23 cellular contexts compared by ENCODE assay signal in the genomic region with DNA sequence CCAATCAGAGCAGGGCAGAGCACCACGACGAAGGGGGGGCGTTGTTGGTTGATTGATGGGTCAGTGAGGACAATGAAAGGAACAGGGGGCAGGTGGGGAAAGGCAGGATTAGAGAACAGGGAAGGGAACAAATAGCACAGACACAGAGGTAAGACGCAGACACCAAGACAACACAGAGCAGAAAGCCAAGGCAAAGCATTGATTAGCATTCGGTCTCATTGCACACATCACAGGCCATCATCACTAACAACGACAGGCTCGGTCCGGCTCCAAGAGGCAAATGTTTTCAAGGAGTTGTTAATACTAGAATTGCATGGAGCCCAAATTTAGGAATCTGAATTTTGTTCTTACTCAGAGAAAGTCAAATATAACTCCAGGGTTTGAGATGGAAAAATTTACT. TPM values are rescaled to one million over a fixed set of nuclear protein-coding genes. Genes with fewer than 3 reads are reported as not detected.
DNase-seq lines count a peak whose midpoint lies in the region; ATAC-seq and TF ChIP-seq lines count a peak whose summit lies in the region.
"Had no signal": no experiment of that assay in that cellular context is flagged by ENCODE, and none has a peak within 500 bp of the region (broad histone marks: within the 10 kb centered on the region; RNA-seq: fewer than 3 reads in every experiment).

No MANE protein-coding gene starts in this region.

- no peaks in the 10 kb centered on the region for H4K20me1 ChIP-seq in H9 (ENCODE audit: control insufficient read depth, insufficient read depth, insufficient read length)

- H3K9me3 Mint-ChIP-seq in activated naive CD4-positive, alpha-beta T cell treated with anti-CD3 and anti-CD28 coated beads for 36 hours = no peaks in the 10 kb centered on the region
- no peaks in the 10 kb centered on the region for H3K9me3 Mint-ChIP-seq in activated naive CD4-positive, alpha-beta T cell treated with anti-CD3 and anti-CD28 coated beads, Interleukin-2, amount 50 U/mL, for 72 hours
- H3K9me3 Mint-ChIP-seq in H9 (no peaks in the 10 kb centered on the region), neural crest cell (no peaks in the 10 kb centered on the region)
- H3K9me3 Mint-ChIP-seq in dendritic cell treated with granulocyte-macrophage colony-stimulating factor and Interleukin-4, amounts not matched to agents 40 ng/mL and 50 ng/mL, for 4 days = no peaks in the 10 kb centered on the region

- no peaks in the 10 kb centered on the region for H3K23me2 ChIP-seq in H9 (ENCODE audit: insufficient read length, low read depth, low read length, poor library complexity, severe bottlenecking)

- H3K27ac ChIP-seq in H9 (ENCODE audit: insufficient read length, low read depth, low read length) (no peak overlapping the region), gastroesophageal sphincter (peak overlapping the region in 1 of 4 donors; percentile 5)
- H3K27ac ChIP-seq: KMS-11, Peyer's patch, SJCRH30 had no signal

- H3K4me3 ChIP-seq in gastroesophageal sphincter = no peak overlapping the region
- H3K4me3 ChIP-seq: Peyer's patch, SJCRH30 had no signal

- no CpG with 5 or more reads among the region's 8 CpGs for WGBS in H9 (ENCODE audit: extremely low coverage, insufficient read length, low lambda C conversion rate)
- 83 to 87% methylated on average over 8 of the region's 8 CpGs for WGBS in gastroesophageal sphincter (ENCODE audit: low coverage in 1 of 2), 2 donors

- H3K14ac ChIP-seq in H9 (ENCODE audit: insufficient read depth, low read length) = no peak overlapping the region

- H3K79me1 ChIP-seq in H9 (ENCODE audit: insufficient read depth, low read depth, low read length, poor library complexity, severe bottlenecking) = no peaks in the 10 kb centered on the region

- H3K36me3 ChIP-seq in gastroesophageal sphincter = peaks cover 0 to 84% of the 10 kb centered on the region in 2 donors

- no peaks in the 10 kb centered on the region for H3K79me2 ChIP-seq in H9 (ENCODE audit: insufficient read depth, low read length)

- TF ChIP-seq POLR2A in gastroesophageal sphincter (IDR thresholded peaks at IDR 0.05) = no peak

- no peak for DNase-seq in activated naive CD4-positive, alpha-beta T cell treated with anti-CD3 and anti-CD28 coated beads for 36 hours
- no peak for DNase-seq in activated naive CD4-positive, alpha-beta T cell treated with anti-CD3 and anti-CD28 coated beads, Interleukin-2, amount 50 U/mL, for 72 hours (ENCODE audit: low spot score in 2 of 2)
- DNase-seq in H9 (no peak), neural crest cell (ENCODE audit: low read depth, low spot score) (no peak), DMS53 treated with DMSO at 0.1 percent for 48 hours (lab: John Stamatoyannopoulos, UW; ENCODE audit: unreplicated experiment) (no peak), NCI-H1417 (lab: John Stamatoyannopoulos, UW) (no peak)
- DNase-seq: AML-193; C1 segment of cervical spinal cord; DMS53; EL; GF-D8; NCI-H1092 treated with DMSO at 0.1 percent for 48 hours; NCI-H2081; NCI-H2171; NCI-H345; NCI-H524; NCI-H774; NK-92 treated with Interleukin-12 subunit alpha and Interleukin-12 subunit beta, amount 100 ng/mL, for 24 hours; SJCRH30 had no signal

- no peak overlapping the region for H3K23ac ChIP-seq in H9 (ENCODE audit: insufficient read length, low read depth, low read length)

- H3K27me3 ChIP-seq in H9 (ENCODE audit: insufficient read depth, low read length) (no peaks in the 10 kb centered on the region), gastroesophageal sphincter (no peaks in the 10 kb centered on the region)
- H3K27me3 ChIP-seq: Peyer's patch, SJCRH30 had no signal

- no peak for TF ChIP-seq CTCF in H9 (conservative IDR thresholded peaks at IDR 0.05)
- no peak for TF ChIP-seq CTCF in neural crest cell (conservative IDR thresholded peaks at IDR 0.05)
- TF ChIP-seq CTCF in gastroesophageal sphincter (IDR thresholded peaks at IDR 0.05) = no peak

- H2AFZ ChIP-seq in H9 (ENCODE audit: low read length) = no peak overlapping the region

- H3K9ac ChIP-seq in H9 (ENCODE audit: extremely low read depth, insufficient read length, low read length) = no peak overlapping the region
- H3K9ac ChIP-seq: KMS-11 had no signal

- CTCF ChIA-PET in activated naive CD4-positive, alpha-beta T cell treated with anti-CD3 and anti-CD28 coated beads for 36 hours (lab: Charles Lee) = interaction anchor here (0.6 kb wide), 1 partner anchor 73 kb away, joined by 4 read pairs; no protein-coding TSS in a partner anchor

- H2AK5ac ChIP-seq in H9 (ENCODE audit: insufficient read length, low read length) = no peak overlapping the region

- H3K4me2 ChIP-seq in H9 (ENCODE audit: insufficient read depth, insufficient read length, low read length) = no peak overlapping the region
- H3K4me2 ChIP-seq: KMS-11 had no signal

- no peak overlapping the region for H3K4me3 Mint-ChIP-seq in activated naive CD4-positive, alpha-beta T cell treated with anti-CD3 and anti-CD28 coated beads for 36 hours
- H3K4me3 Mint-ChIP-seq in H9 = no peak overlapping the region
- H3K4me3 Mint-ChIP-seq in dendritic cell treated with granulocyte-macrophage colony-stimulating factor and Interleukin-4, amounts not matched to agents 40 ng/mL and 50 ng/mL, for 4 days = no peak overlapping the region
- no peak overlapping the region for H3K4me3 Mint-ChIP-seq in neural crest cell

- no peak overlapping the region for H2BK15ac ChIP-seq in H9 (ENCODE audit: low read depth, low read length)

- H3T11ph ChIP-seq in H9 (ENCODE audit: low read length) = no peak overlapping the region

- H3K56ac ChIP-seq in H9 (ENCODE audit: insufficient read length, low read depth, low read length) = no peak overlapping the region

- H2BK5ac ChIP-seq in H9 (ENCODE audit: insufficient read length, low read length) = no peak overlapping the region

- no peaks in the 10 kb centered on the region for H3K9me3 ChIP-seq in H9 (ENCODE audit: control insufficient read depth, low read depth, low read length)
- H3K9me3 ChIP-seq in gastroesophageal sphincter = no peaks in the 10 kb centered on the region
- H3K9me3 ChIP-seq: Peyer's patch, SJCRH30 had no signal

- H3K18ac ChIP-seq in H9 (ENCODE audit: insufficient read length, low read depth, low read length) = no peak overlapping the region

- H2BK12ac ChIP-seq in H9 (ENCODE audit: insufficient read length, low read depth, low read length) = no peak overlapping the region

- H2BK120ac ChIP-seq in H9 (ENCODE audit: low read depth, low read length, poor library complexity, severe bottlenecking) = no peak overlapping the region

- intact Hi-C loops in activated naive CD4-positive, alpha-beta T cell treated with anti-CD3 and anti-CD28 coated beads for 36 hours (cut with micrococcal nuclease) = no loop called here
- intact Hi-C loops in dendritic cell treated with granulocyte-macrophage colony-stimulating factor and Interleukin-4, amounts not matched to agents 40 ng/mL and 50 ng/mL, for 4 days (cut with micrococcal nuclease) = no loop called here

- no peak for ATAC-seq in activated naive CD4-positive, alpha-beta T cell treated with anti-CD3 and anti-CD28 coated beads, Interleukin-2, amount 50 U/mL, for 72 hours
- ATAC-seq in gastroesophageal sphincter = no peak

- peaks cover 15% of the 10 kb centered on the region for H3K36me3 Mint-ChIP-seq in activated naive CD4-positive, alpha-beta T cell treated with anti-CD3 and anti-CD28 coated beads for 36 hours (ENCODE audit: low read depth)
- H3K36me3 Mint-ChIP-seq in activated naive CD4-positive, alpha-beta T cell treated with anti-CD3 and anti-CD28 coated beads, Interleukin-2, amount 50 U/mL, for 72 hours = peaks cover 0 to 6% of the 10 kb centered on the region in 2 donors
- H3K36me3 Mint-ChIP-seq in H9 (ENCODE audit: insufficient read depth in 1 of 3, low read depth in 3 of 3) (peaks cover 23 to 66% (median 40%) of the 10 kb centered on the region in 3 experiments), neural crest cell (ENCODE audit: low read depth) (peaks cover 26% of the 10 kb centered on the region)
- peaks cover 89% of the 10 kb centered on the region for H3K36me3 Mint-ChIP-seq in dendritic cell treated with granulocyte-macrophage colony-stimulating factor and Interleukin-4, amounts not matched to agents 40 ng/mL and 50 ng/mL, for 4 days (ENCODE audit: low read depth)

- H4K91ac ChIP-seq in H9 (ENCODE audit: insufficient read length, low read depth, low read length) = no peak overlapping the region

- H2BK20ac ChIP-seq in H9 (ENCODE audit: low read depth, low read length, poor library complexity, severe bottlenecking) = no peak overlapping the region

- no peaks in the 10 kb centered on the region for H3K4me1 ChIP-seq in H9 (ENCODE audit: insufficient read depth, low read length)
- peaks cover 0 to 39% (median 3%) of the 10 kb centered on the region in 3 donors for H3K4me1 ChIP-seq in gastroesophageal sphincter
- H3K4me1 ChIP-seq: Peyer's patch, SJCRH30 had no signal

- H3K4me1 Mint-ChIP-seq in activated naive CD4-positive, alpha-beta T cell treated with anti-CD3 and anti-CD28 coated beads for 36 hours (ENCODE audit: low read depth) = peaks cover 8% of the 10 kb centered on the region
- H3K4me1 Mint-ChIP-seq in H9 = no peaks in the 10 kb centered on the region
- peaks cover 5% of the 10 kb centered on the region for H3K4me1 Mint-ChIP-seq in dendritic cell treated with granulocyte-macrophage colony-stimulating factor and Interleukin-4, amounts not matched to agents 40 ng/mL and 50 ng/mL, for 4 days (ENCODE audit: low read depth)
- peaks cover 9% of the 10 kb centered on the region for H3K4me1 Mint-ChIP-seq in neural crest cell

- H3K27me3 Mint-ChIP-seq in activated naive CD4-positive, alpha-beta T cell treated with anti-CD3 and anti-CD28 coated beads for 36 hours (ENCODE audit: low read depth) = no peaks in the 10 kb centered on the region
- H3K27me3 Mint-ChIP-seq in H9 (ENCODE audit: low read depth) (no peaks in the 10 kb centered on the region), neural crest cell (ENCODE audit: low read depth) (no peaks in the 10 kb centered on the region)
- no peaks in the 10 kb centered on the region for H3K27me3 Mint-ChIP-seq in dendritic cell treated with granulocyte-macrophage colony-stimulating factor and Interleukin-4, amounts not matched to agents 40 ng/mL and 50 ng/mL, for 4 days

- TF ChIP-seq EP300 in gastroesophageal sphincter (IDR thresholded peaks at IDR 0.05) = no peak

- no peak overlapping the region for H4K5ac ChIP-seq in H9 (ENCODE audit: insufficient read length, low read depth, low read length)

- H4K8ac ChIP-seq in H9 (replicated peaks; ENCODE audit: insufficient read length, low read depth, low read length) = no peak overlapping the region

- H3K4ac ChIP-seq in H9 (ENCODE audit: low read depth, low read length) = no peak overlapping the region

- H3K27ac Mint-ChIP-seq in activated naive CD4-positive, alpha-beta T cell treated with anti-CD3 and anti-CD28 coated beads for 36 hours = peak overlapping the region; percentile 14
- peak overlapping the region in 1 of 2 donors; percentile 0 for H3K27ac Mint-ChIP-seq in activated naive CD4-positive, alpha-beta T cell treated with anti-CD3 and anti-CD28 coated beads, Interleukin-2, amount 50 U/mL, for 72 hours
- peak overlapping the region in 2 of 3 experiments; percentile 6 to 65; a peak in 4 of 7 replicates for H3K27ac Mint-ChIP-seq in H9
- peak overlapping the region; percentile 18 for H3K27ac Mint-ChIP-seq in dendritic cell treated with granulocyte-macrophage colony-stimulating factor and Interleukin-4, amounts not matched to agents 40 ng/mL and 50 ng/mL, for 4 days
- H3K27ac Mint-ChIP-seq in neural crest cell (ENCODE audit: unreplicated experiment) = peak overlapping the region; percentile 67

RNA-seq across cellular contexts. Expression of a gene that starts 34.6 kb away (rescaled TPM):
- total RNA-seq in activated naive CD4-positive, alpha-beta T cell treated with anti-CD3 and anti-CD28 coated beads for 36 hours = 100 to 1,000 TPM; 384 to 396 TPM
- 100 to 1,000 TPM; 191 to 276 TPM for total RNA-seq in activated naive CD4-positive, alpha-beta T cell treated with anti-CD3 and anti-CD28 coated beads, Interleukin-2, amount 50 U/mL, for 72 hours
- total RNA-seq in H9 (2021) (211 and 242 TPM in 2 replicates), neural crest cell (152 and 154 TPM in 2 replicates), gastroesophageal sphincter (10 to 100 TPM; 43.2 to 53.8 (median 51.2) TPM)
